8 cellular contexts compared by ENCODE assay signal in the genomic region with DNA sequence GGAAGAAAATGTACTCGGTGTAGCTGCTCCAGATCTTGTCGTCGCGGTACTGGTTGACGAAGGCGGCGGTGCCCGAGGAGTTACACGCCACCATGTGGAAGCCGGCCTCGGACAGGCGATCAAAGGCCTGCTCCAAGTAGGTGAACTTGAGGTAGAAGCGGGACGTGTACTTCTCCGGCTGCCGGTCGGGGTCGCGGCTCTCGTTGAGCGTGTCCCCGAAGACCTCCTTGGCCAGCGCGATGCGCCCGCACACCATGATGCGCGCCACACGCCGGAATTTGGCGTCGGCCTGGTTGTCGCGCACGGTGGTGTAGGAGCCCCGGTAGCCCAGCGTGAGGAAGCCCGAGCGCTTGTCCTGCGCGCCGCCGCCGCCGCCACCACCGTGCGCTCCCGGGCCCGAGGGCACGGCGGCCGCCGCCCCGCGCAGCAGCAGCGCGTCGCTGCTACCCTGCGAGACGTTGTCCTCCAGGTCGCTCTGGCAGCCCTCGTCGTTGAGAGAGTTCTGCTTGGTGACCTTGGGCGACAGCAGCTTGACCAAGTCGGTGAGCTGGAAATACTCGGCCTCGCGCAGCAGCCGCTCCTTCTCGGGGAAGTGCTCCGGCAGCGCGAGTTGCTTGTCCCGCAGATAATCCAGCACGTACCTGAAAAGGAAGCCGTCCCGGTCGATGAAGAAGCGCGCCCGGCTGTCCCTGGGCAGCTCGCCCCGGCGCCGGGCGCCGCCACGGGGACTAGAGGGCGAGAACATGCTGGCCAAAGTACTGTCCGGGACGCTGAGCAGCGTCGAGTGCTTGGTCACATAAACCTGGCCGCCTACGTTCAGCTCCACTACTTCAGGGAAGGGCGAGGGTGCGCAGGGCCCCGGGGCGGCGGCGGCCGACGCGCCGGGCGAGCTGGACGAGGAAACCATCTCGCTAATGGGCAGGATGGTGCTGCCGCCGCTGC.
DNase-seq lines count a peak whose midpoint lies in the region; ATAC-seq and TF ChIP-seq lines count a peak whose summit lies in the region.

No MANE protein-coding gene starts in this region.

- in situ Hi-C loops in brain microvascular endothelial cell (cut with HindIII; ENCODE audit: low pct_ligation_motif_present, low sequenced_read_pairs), result no loop called here

- peak; percentile 11 for TF ChIP-seq CTCF in brain microvascular endothelial cell (IDR thresholded peaks at IDR 0.05; ENCODE audit: low read depth, low read length, missing control alignments)

- peak; percentile 4 for DNase-seq in DMS153 (lab: John Stamatoyannopoulos, UW)
- no peak for DNase-seq in DMS153 treated with DMSO at 0.1 percent for 48 hours (lab: John Stamatoyannopoulos, UW; ENCODE audit: unreplicated experiment)
- no peak for DNase-seq in brain microvascular endothelial cell
- peak; percentile 39 for DNase-seq in iPS-NIHi11 (ENCODE audit: low spot score)
- DNase-seq in activated CD4-positive, alpha-beta T cell treated with anti-CD3 and anti-CD28 coated beads, Interleukin-2, amount 50 U/mL, for 48 hours, result no peak

- H3K36me3 ChIP-seq in brain microvascular endothelial cell (replicated peaks), result no peaks in the 10 kb centered on the region

- peaks cover 28% of the 10 kb centered on the region for H3K27me3 ChIP-seq in brain microvascular endothelial cell (replicated peaks)

- ATAC-seq in HG03432 (IDR thresholded peaks at IDR 0.05; ENCODE audit: unreplicated experiment) (peak; percentile 9), HG03469 (IDR thresholded peaks at IDR 0.05; ENCODE audit: unreplicated experiment) (no peak)

- peak overlapping the region; percentile 44 for H3K4me3 ChIP-seq in brain microvascular endothelial cell (ENCODE audit: low read depth, low read length)
- peak overlapping the region; percentile 15 to 53 (median 31) for H3K4me3 ChIP-seq in skin epidermis

- H3K27ac ChIP-seq in brain microvascular endothelial cell (no peak overlapping the region), skin epidermis (no peak overlapping the region)

Comparison
In these comparisons a context has a peak if more than half of its experiments do, and no peak if none do; other contexts are left out.
1. DNase-seq: peak in DMS153 (single experiment) and iPS-NIHi11 (single experiment); none in DMS153 treated with DMSO at 0.1 percent for 48 hours (single experiment), brain microvascular endothelial cell (single experiment) and activated CD4-positive, alpha-beta T cell treated with anti-CD3 and anti-CD28 coated beads, Interleukin-2, amount 50 U/mL, for 48 hours (0 of 2).